ENCODE assay signal across 1 cellular context in the genomic region with DNA sequence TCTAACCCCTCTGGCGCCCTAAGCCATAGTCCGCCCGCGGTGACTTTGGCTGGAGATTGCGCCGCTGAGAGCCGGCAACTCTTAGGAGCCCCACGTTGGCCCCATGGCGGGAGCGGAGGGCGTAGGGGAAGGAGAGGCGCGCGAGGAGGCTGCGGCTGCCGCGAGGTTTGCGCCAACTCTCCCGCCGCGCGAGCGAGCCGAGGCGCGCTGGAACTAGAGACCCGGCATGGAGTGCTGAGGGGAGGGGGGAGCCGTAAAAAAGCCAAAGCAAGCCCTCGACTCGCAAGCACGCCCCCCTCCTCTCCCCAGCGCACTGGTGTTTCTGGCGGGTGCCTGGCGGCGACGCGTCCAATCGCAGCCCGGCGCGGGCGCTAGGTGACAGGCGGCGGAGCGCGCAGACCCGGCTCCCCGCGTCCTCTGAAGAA.
TF ChIP-seq lines count a peak whose summit lies in the region.

A gene with protein sequence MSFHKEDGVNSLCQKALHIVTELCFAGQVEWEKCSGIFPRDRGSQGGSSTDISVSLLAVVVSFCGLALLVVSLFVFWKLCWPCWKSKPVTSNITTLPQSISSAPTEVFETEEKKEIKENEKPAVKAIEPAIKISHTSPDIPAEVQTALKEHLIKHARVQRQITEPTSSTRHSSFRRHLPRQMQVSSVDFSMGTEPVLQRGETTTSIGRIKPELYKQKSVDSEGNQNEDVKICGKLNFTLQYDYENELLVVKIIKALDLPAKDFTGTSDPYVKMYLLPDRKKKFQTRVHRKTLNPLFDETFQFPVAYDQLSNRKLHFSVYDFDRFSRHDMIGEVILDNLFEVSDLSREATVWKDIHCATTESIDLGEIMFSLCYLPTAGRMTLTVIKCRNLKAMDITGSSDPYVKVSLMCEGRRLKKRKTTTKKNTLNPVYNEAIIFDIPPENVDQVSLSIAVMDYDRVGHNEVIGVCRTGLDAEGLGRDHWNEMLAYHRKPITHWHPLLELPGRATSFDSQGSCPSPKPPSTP (minus strand): TSS at position 233 of the 425 bp plus-strand sequence. CDS start 297 bp downstream, outside the sequence.

TF ChIP-seq in K562, 482 proteins besides CTCF, POLR2A, EP300 and RAD21 (continued from another document and continues in another):
- TF ChIP-seq MGA (IDR thresholded peaks at IDR 0.05) (peak; percentile 92), TBP (optimal IDR thresholded peaks at IDR 0.05; ENCODE audit: low read depth, low read length) (peak; percentile 34), MTA3 (IDR thresholded peaks at IDR 0.05; ENCODE audit: borderline replicate concordance) (0 out of 2 replicates have a peak, but pooled peaks have one; percentile 23), ESRRB (CRISPR knock-in tag; IDR thresholded peaks at IDR 0.05; ENCODE audit: borderline replicate concordance) (no peak), UBTF (IDR thresholded peaks at IDR 0.05; ENCODE audit: borderline replicate concordance in 1 of 2, low read depth in 2 of 2, low read length in 2 of 2) (peak in 1 of 2 experiments; percentile 69; a peak in 2 of 4 replicates), CEBPB (tag; IDR thresholded peaks at IDR 0.05) (no peak), WHSC1 (IDR thresholded peaks at IDR 0.05; ENCODE audit: low read length) (no peak), ELF1 (tag; IDR thresholded peaks at IDR 0.05) (no peak), MYBL2 (IDR thresholded peaks at IDR 0.05; ENCODE audit: low read depth) (no peak), MYBL2 (CRISPR knock-in tag; IDR thresholded peaks at IDR 0.05; ENCODE audit: borderline replicate concordance) (no peak), SUPT5H (IDR thresholded peaks at IDR 0.05) (peak; percentile 29; the same call in 1 of the 2 replicates), XRCC3 (IDR thresholded peaks at IDR 0.05) (no peak), BCLAF1 (IDR thresholded peaks at IDR 0.05; ENCODE audit: borderline replicate concordance in 1 of 2, control insufficient read depth in 1 of 2, low read depth in 2 of 2, low read length in 1 of 2) (no peak), POLR2G (IDR thresholded peaks at IDR 0.05; ENCODE audit: low read depth, low read length) (peak; percentile 77), HIVEP1 (CRISPR knock-in tag; IDR thresholded peaks at IDR 0.05) (no peak), ZBTB17 (CRISPR knock-in tag; IDR thresholded peaks at IDR 0.05) (no peak), CXXC5 (CRISPR knock-in tag; IDR thresholded peaks at IDR 0.05) (peak; percentile 41; the same call in 1 of the 2 replicates), HNRNPH1 (optimal IDR thresholded peaks at IDR 0.05; ENCODE audit: low read depth, low read length) (no peak), SRF (CRISPR knock-in tag; IDR thresholded peaks at IDR 0.05) (no peak), MAFK (IDR thresholded peaks at IDR 0.05; ENCODE audit: low read length) (no peak), HCFC1 (IDR thresholded peaks at IDR 0.05; ENCODE audit: low read depth, low read length) (0 out of 2 replicates have a peak, but pooled peaks have one; percentile 16), SOX6 (IDR thresholded peaks at IDR 0.05) (no peak), FOXP1 (CRISPR knock-in tag; IDR thresholded peaks at IDR 0.05) (0 out of 2 replicates have a peak, but pooled peaks have one; percentile 23), ZKSCAN3 (CRISPR knock-in tag; IDR thresholded peaks at IDR 0.05) (no peak), TRIM24 (IDR thresholded peaks at IDR 0.05) (no peak), HDAC1 (IDR thresholded peaks at IDR 0.05) (peak in 1 of 2 experiments; percentile 27; a peak in 1 of 4 replicates), ZNF197 (CRISPR knock-in tag; IDR thresholded peaks at IDR 0.05; ENCODE audit: low read depth) (no peak), ZNF431 (CRISPR knock-in tag; IDR thresholded peaks at IDR 0.05) (no peak), EP400 (IDR thresholded peaks at IDR 0.05) (peak; percentile 42; the same call in 1 of the 2 replicates), PKNOX1 (IDR thresholded peaks at IDR 0.05) (peak; percentile 25; the same call in 1 of the 2 replicates), TCF7 (IDR thresholded peaks at IDR 0.05; ENCODE audit: borderline replicate concordance) (no peak), MEF2D (tag; conservative IDR thresholded peaks at IDR 0.05; ENCODE audit: low read depth) (no peak), ZNF696 (CRISPR knock-in tag; conservative IDR thresholded peaks at IDR 0.05) (no peak), FIP1L1 (IDR thresholded peaks at IDR 0.05; ENCODE audit: low read depth, low read length, poor library complexity, severe bottlenecking) (peak; percentile 33), ZNF511 (CRISPR knock-in tag; IDR thresholded peaks at IDR 0.05) (no peak), EGR1 (conservative IDR thresholded peaks at IDR 0.05) (0 out of 2 replicates have a peak, but pooled peaks have one; percentile 9), ZFX (CRISPR knock-in tag; IDR thresholded peaks at IDR 0.05) (0 out of 2 replicates have a peak, but pooled peaks have one; percentile 32)
- TF ChIP-seq, protein P1, sequence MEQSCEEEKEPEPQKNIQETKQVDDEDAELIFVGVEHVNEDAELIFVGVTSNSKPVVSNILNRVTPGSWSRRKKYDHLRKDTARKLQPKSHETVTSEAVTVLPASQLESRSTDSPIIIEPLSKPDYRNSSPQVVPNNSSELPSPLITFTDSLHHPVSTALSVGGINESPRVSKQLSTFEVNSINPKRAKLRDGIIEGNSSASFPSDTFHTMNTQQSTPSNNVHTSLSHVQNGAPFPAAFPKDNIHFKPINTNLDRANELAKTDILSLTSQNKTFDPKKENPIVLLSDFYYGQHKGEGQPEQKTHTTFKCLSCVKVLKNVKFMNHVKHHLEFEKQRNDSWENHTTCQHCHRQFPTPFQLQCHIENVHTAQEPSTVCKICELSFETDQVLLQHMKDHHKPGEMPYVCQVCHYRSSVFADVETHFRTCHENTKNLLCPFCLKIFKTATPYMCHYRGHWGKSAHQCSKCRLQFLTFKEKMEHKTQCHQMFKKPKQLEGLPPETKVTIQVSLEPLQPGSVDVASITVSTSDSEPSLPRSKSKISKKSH (CRISPR knock-in tag; IDR thresholded peaks at IDR 0.05), result no peak
